Comparison of ENCODE assay signal across 29 cellular contexts in genomic region chr9:80086386-80086785, GRCh38.
"Had no signal": no experiment of that assay in that cellular context is flagged by ENCODE, and none has a peak within 500 bp of the region (broad histone marks: within the 10 kb centered on the region; RNA-seq: fewer than 3 reads in every experiment).

No MANE protein-coding gene starts in this region.

- H3K27me3 Mint-ChIP-seq: dendritic cell treated with granulocyte-macrophage colony-stimulating factor and Interleukin-4, amounts not matched to agents 40 ng/mL and 50 ng/mL, for 4 days had no signal

- H3K4me3 ChIP-seq: heart left ventricle, ovary, sigmoid colon, testis, transverse colon had no signal

- H3K27me3 ChIP-seq: heart left ventricle, ovary, sigmoid colon, testis, transverse colon had no signal

- H3K9me3 ChIP-seq: ovary, testis, transverse colon had no signal

- H3K4me3 Mint-ChIP-seq: central memory CD8-positive, alpha-beta T cell; dendritic cell treated with granulocyte-macrophage colony-stimulating factor and Interleukin-4, amounts not matched to agents 40 ng/mL and 50 ng/mL, for 4 days; endodermal cell; immature natural killer cell; mesothelial cell of epicardium; naive thymus-derived CD4-positive, alpha-beta T cell; stimulated activated effector memory CD8-positive, alpha-beta T cell treated with anti-CD3 and anti-CD28 coated beads, Interleukin-12 subunit alpha, Interleukin-12 subunit beta, amount 100 ng/mL, for 72 hours; T-helper 1 cell treated with Interleukin-12 subunit alpha and Interleukin-12 subunit beta and Interleukin-4 antibody, amounts not matched to agents 30 μg/mL and 1 μg/mL, for 36 hours had no signal

- H3K4me1 ChIP-seq: heart left ventricle, sigmoid colon, testis, transverse colon had no signal

- H3K9me3 Mint-ChIP-seq: central memory CD8-positive, alpha-beta T cell; dendritic cell treated with granulocyte-macrophage colony-stimulating factor and Interleukin-4, amounts not matched to agents 40 ng/mL and 50 ng/mL, for 4 days; endodermal cell; naive thymus-derived CD4-positive, alpha-beta T cell; stimulated activated effector memory CD8-positive, alpha-beta T cell treated with anti-CD3 and anti-CD28 coated beads, Interleukin-12 subunit alpha, Interleukin-12 subunit beta, amount 100 ng/mL, for 72 hours; T-helper 1 cell treated with Interleukin-12 subunit alpha and Interleukin-12 subunit beta and Interleukin-4 antibody, amounts not matched to agents 30 μg/mL and 1 μg/mL, for 36 hours had no signal

- ATAC-seq: esophagus mucosa; heart left ventricle; left colon; naive thymus-derived CD4-positive, alpha-beta T cell; stimulated activated effector memory CD8-positive, alpha-beta T cell treated with anti-CD3 and anti-CD28 coated beads, Interleukin-12 subunit alpha, Interleukin-12 subunit beta, amount 100 ng/mL, for 72 hours had no signal

- DNase-seq: activated CD4-positive, alpha-beta T cell treated with anti-CD3 and anti-CD28 coated beads, Interleukin-2, amount 50 U/mL, for 1 hour; activated CD4-positive, CD25-positive, alpha-beta regulatory T cell treated with anti-CD3 and anti-CD28 coated beads, Interleukin-2, amount 50 U/mL, for 72 hours; activated CD8-positive, alpha-beta memory T cell treated with anti-CD3 and anti-CD28 coated beads for 24 hours; activated naive CD4-positive, alpha-beta T cell; anterior cingulate cortex; endodermal cell; foreskin fibroblast; heart left ventricle; hypothalamus; immature natural killer cell; kidney; left colon; naive thymus-derived CD4-positive, alpha-beta T cell; ovary; sigmoid colon; small intestine; stimulated activated CD4-positive, alpha-beta T cell treated with anti-CD3 and anti-CD28 coated beads, Interleukin-4, amount 100 ng/mL, for 24 hours; SW 1271; T1000; testis; transverse colon; WERI-Rb-1 had no signal

- H3K27ac ChIP-seq: heart left ventricle, ovary, sigmoid colon, testis, transverse colon, WERI-Rb-1 had no signal

- H3K4me1 Mint-ChIP-seq: central memory CD8-positive, alpha-beta T cell; endodermal cell; immature natural killer cell; mesothelial cell of epicardium; stimulated activated effector memory CD8-positive, alpha-beta T cell treated with anti-CD3 and anti-CD28 coated beads, Interleukin-12 subunit alpha, Interleukin-12 subunit beta, amount 100 ng/mL, for 72 hours had no signal

- H3K27ac Mint-ChIP-seq: dendritic cell treated with granulocyte-macrophage colony-stimulating factor and Interleukin-4, amounts not matched to agents 40 ng/mL and 50 ng/mL, for 4 days; endodermal cell; immature natural killer cell; mesothelial cell of epicardium; naive thymus-derived CD4-positive, alpha-beta T cell; progenitor cell of endocrine pancreas; stimulated activated effector memory CD8-positive, alpha-beta T cell treated with anti-CD3 and anti-CD28 coated beads, Interleukin-12 subunit alpha, Interleukin-12 subunit beta, amount 100 ng/mL, for 72 hours; T-helper 1 cell treated with Interleukin-12 subunit alpha and Interleukin-12 subunit beta and Interleukin-4 antibody, amounts not matched to agents 30 μg/mL and 1 μg/mL, for 36 hours had no signal

- H3K36me3 Mint-ChIP-seq: immature natural killer cell; naive thymus-derived CD4-positive, alpha-beta T cell; stimulated activated effector memory CD8-positive, alpha-beta T cell treated with anti-CD3 and anti-CD28 coated beads, Interleukin-12 subunit alpha, Interleukin-12 subunit beta, amount 100 ng/mL, for 72 hours had no signal
